1 cellular context compared by ENCODE assay signal in the genomic region with DNA sequence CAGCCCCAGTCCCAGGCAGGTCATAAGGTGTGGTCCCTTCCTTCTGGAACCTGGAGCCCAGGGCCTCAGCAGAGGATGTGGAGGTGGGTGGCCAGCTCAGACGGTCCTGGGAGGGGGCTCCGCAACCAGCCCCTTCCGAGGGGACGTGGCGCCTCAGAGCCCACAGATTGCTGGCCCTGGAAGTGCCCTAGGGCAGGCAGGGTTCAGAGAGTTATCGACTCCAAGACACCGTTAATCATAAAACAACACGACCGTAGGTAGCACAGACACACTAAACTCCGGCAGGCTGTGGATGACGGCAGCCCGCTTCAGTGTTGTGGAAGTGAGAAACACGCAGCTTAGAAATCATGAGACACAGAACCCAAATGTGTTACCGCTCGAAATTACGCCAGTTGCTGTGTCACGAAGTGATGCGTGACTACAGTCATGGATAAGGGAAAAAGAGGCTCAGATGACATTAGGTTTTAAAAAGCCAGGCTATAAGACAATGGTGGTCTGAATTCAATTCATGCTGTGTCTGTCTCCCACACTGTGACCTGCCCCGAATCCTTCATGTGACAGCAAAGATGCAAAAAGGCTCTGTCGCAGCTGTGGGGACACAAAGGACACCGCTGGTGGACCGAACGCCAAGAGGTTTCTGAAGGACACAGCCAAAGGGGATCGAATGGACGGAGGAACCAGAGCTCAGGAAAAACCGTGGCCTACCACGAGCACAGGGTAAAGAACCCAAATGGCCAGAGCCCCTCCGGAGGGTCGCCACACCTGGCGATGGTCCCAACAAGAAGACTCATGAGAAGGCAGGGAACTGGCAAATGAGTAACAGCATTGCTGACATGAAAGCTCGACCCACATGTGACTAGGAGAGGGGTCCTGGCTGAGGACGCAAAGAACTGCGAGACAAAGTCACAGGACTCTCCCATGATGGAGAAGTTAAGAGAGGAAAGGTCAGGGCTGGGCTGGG.
TF ChIP-seq lines count a peak whose summit lies in the region.

No MANE protein-coding gene starts in this region.

TF ChIP-seq in GM12891, 5 proteins besides CTCF, POLR2A, EP300 and RAD21:
- TF ChIP-seq PAX5 (IDR thresholded peaks at IDR 0.05; ENCODE audit: insufficient read depth, low read length, severe bottlenecking) (no peak), POU2F2 (IDR thresholded peaks at IDR 0.05; ENCODE audit: low read depth, low read length) (no peak), TAF1 (IDR thresholded peaks at IDR 0.05; ENCODE audit: low read depth, low read length) (no peak), SPI1 (IDR thresholded peaks at IDR 0.05; ENCODE audit: low read depth, low read length) (no peak), POLR2AphosphoS5 (IDR thresholded peaks at IDR 0.05; ENCODE audit: low read depth, low read length) (no peak)
TF ChIP-seq in GM12891: peak in this region for 0.
